Comparison of ENCODE assay signal across 19 cellular contexts in genomic region chr17:70423562-70423961, GRCh38.
DNase-seq lines count a peak whose midpoint lies in the region; ATAC-seq, FAIRE-seq and TF ChIP-seq lines count a peak whose summit lies in the region.
"Had no signal": no experiment of that assay in that cellular context is flagged by ENCODE, and none has a peak within 500 bp of the region (broad histone marks: within the 10 kb centered on the region; RNA-seq: fewer than 3 reads in every experiment).

No MANE protein-coding gene starts in this region.

- no peaks in the 10 kb centered on the region for H3K36me3 Mint-ChIP-seq in mesothelial cell of epicardium
- no peaks in the 10 kb centered on the region for H3K36me3 Mint-ChIP-seq in activated naive CD4-positive, alpha-beta T cell treated with anti-CD3 and anti-CD28 coated beads for 36 hours (ENCODE audit: low read depth)
- H3K36me3 Mint-ChIP-seq: CD14-positive monocyte; CD4-positive, alpha-beta memory T cell had no signal

- H3K9me3 Mint-ChIP-seq in mesothelial cell of epicardium, result no peaks in the 10 kb centered on the region
- H3K9me3 Mint-ChIP-seq in activated naive CD4-positive, alpha-beta T cell treated with anti-CD3 and anti-CD28 coated beads for 36 hours, result no peaks in the 10 kb centered on the region
- H3K9me3 Mint-ChIP-seq: CD14-positive monocyte, H9 had no signal

- POLR2A ChIA-PET in A549 (lab: Yijun Ruan, JAX) (no interaction called here), SK-N-SH (lab: Yijun Ruan, JAX) (no interaction called here), OCI-LY7 (lab: Charles Lee) (no interaction called here)

- no peak overlapping the region for H3K9ac ChIP-seq in BLaER1 treated with 17β-estradiol and CSF1 and Interleukin-3, amounts not matched to agents 10 nM and 100 nM
- no peak overlapping the region for H3K9ac ChIP-seq in SK-N-SH

- H3K9me3 ChIP-seq in A549 (no peaks in the 10 kb centered on the region), SK-N-SH (no peaks in the 10 kb centered on the region), OCI-LY7 (ENCODE audit: low read length) (no peaks in the 10 kb centered on the region)
- H3K9me3 ChIP-seq in BLaER1 treated with 17β-estradiol and CSF1 and Interleukin-3, amounts not matched to agents 10 nM and 100 nM (replicated peaks in 1 of 11), result no peaks in the 10 kb centered on the region

- H4K20me1 ChIP-seq in BLaER1 treated with 17β-estradiol and CSF1 and Interleukin-3, amounts not matched to agents 10 nM and 100 nM, result no peaks in the 10 kb centered on the region
- H4K20me1 ChIP-seq in SK-N-SH (ENCODE audit: insufficient read depth), result no peaks in the 10 kb centered on the region
- H4K20me1 ChIP-seq in OCI-LY7 (ENCODE audit: insufficient read depth, low read length), result no peaks in the 10 kb centered on the region

- ATAC-seq in A549 (no peak), GM18520 (IDR thresholded peaks at IDR 0.05; ENCODE audit: unreplicated experiment) (no peak)

- H3K4me1 Mint-ChIP-seq in mesothelial cell of epicardium, result peaks cover 39% of the 10 kb centered on the region
- H3K4me1 Mint-ChIP-seq in activated naive CD4-positive, alpha-beta T cell treated with anti-CD3 and anti-CD28 coated beads for 36 hours (ENCODE audit: low read depth), result no peaks in the 10 kb centered on the region

- FAIRE-seq in A549 (lab: Jason Lieb, UNC), result peak; percentile 84
- FAIRE-seq: A204.1, GM12892, GM18507 had no signal

- H3K4me3 Mint-ChIP-seq in mesothelial cell of epicardium, result no peak overlapping the region
- no peak overlapping the region for H3K4me3 Mint-ChIP-seq in activated naive CD4-positive, alpha-beta T cell treated with anti-CD3 and anti-CD28 coated beads for 36 hours
- H3K4me3 Mint-ChIP-seq: CD14-positive monocyte; CD4-positive, alpha-beta memory T cell; H9 had no signal

- CTCF ChIA-PET in A549 (lab: Yijun Ruan, JAX) (no interaction called here), SK-N-SH (lab: Yijun Ruan, JAX) (no interaction called here), OCI-LY7 (lab: Charles Lee; ENCODE audit: unreplicated experiment) (no interaction called here)
- CTCF ChIA-PET in activated naive CD4-positive, alpha-beta T cell treated with anti-CD3 and anti-CD28 coated beads for 36 hours (lab: Charles Lee), result no interaction called here

- TF ChIP-seq RAD21 in A549 (conservative IDR thresholded peaks at IDR 0.05 in 1 of 2, IDR thresholded peaks at IDR 0.05 in 1 of 2) (no peak), SK-N-SH (IDR thresholded peaks at IDR 0.05; ENCODE audit: low read length) (peak; percentile 13; the same call in 1 of the 2 replicates)

- no peak for TF ChIP-seq EP300 in A549 (IDR thresholded peaks at IDR 0.05)
- peak in 1 of 2 experiments; percentile 70; a peak in 2 of 4 replicates for TF ChIP-seq EP300 in SK-N-SH (IDR thresholded peaks at IDR 0.05; ENCODE audit: borderline replicate concordance in 1 of 2, low read depth in 1 of 2, low read length in 1 of 2)

- peak overlapping the region; percentile 27 for H3K27ac Mint-ChIP-seq in mesothelial cell of epicardium
- H3K27ac Mint-ChIP-seq in activated naive CD4-positive, alpha-beta T cell treated with anti-CD3 and anti-CD28 coated beads for 36 hours, result no peak overlapping the region
- H3K27ac Mint-ChIP-seq: CD4-positive, alpha-beta memory T cell; H9 had no signal

- no peak overlapping the region for H2AFZ ChIP-seq in SK-N-SH (ENCODE audit: low read depth)
- no peak overlapping the region for H2AFZ ChIP-seq in OCI-LY7 (ENCODE audit: low read length)

- H3K4me3 ChIP-seq in A549, result no peak overlapping the region
- no peak overlapping the region for H3K4me3 ChIP-seq in BLaER1 treated with 17β-estradiol and CSF1 and Interleukin-3, amounts not matched to agents 10 nM and 100 nM
- no peak overlapping the region for H3K4me3 ChIP-seq in SK-N-SH (ENCODE audit: low read depth in 2 of 2, low read length in 1 of 2)
- H3K4me3 ChIP-seq in OCI-LY7 (ENCODE audit: low read depth, low read length, poor library complexity, severe bottlenecking), result no peak overlapping the region

- DNase-seq in A549 (ENCODE audit: low read depth in 1 of 2, low spot score in 1 of 2) (no peak), SK-N-SH (peak; percentile 16), mesothelial cell of epicardium (ENCODE audit: low spot score in 2 of 2, unreplicated experiment in 2 of 2) (no peak), OCI-LY7 (ENCODE audit: low spot score) (no peak)
- no peak for DNase-seq in activated naive CD4-positive, alpha-beta T cell treated with anti-CD3 and anti-CD28 coated beads for 36 hours
- DNase-seq: AML-193; CD4-positive, alpha-beta memory T cell; DMS153; DMS79; GDM1; GOT3; H9 had no signal

- no peaks in the 10 kb centered on the region for H3K36me3 ChIP-seq in BLaER1 treated with 17β-estradiol and CSF1 and Interleukin-3, amounts not matched to agents 10 nM and 100 nM
- H3K36me3 ChIP-seq in SK-N-SH (replicated peaks in 1 of 2; ENCODE audit: control insufficient read depth in 1 of 2, insufficient read depth in 2 of 2, low read length in 1 of 2), result no peaks in the 10 kb centered on the region
- H3K36me3 ChIP-seq in OCI-LY7 (ENCODE audit: insufficient read depth, low read length), result no peaks in the 10 kb centered on the region

- no peaks in the 10 kb centered on the region for H3F3A ChIP-seq in SK-N-SH (replicated peaks; ENCODE audit: insufficient read depth)

- no peak for TF ChIP-seq CTCF in A549 (IDR thresholded peaks at IDR 0.05)
- TF ChIP-seq CTCF in SK-N-SH (IDR thresholded peaks at IDR 0.05), result no peak
- no peak for TF ChIP-seq CTCF in mesothelial cell of epicardium (IDR thresholded peaks at IDR 0.05; ENCODE audit: unreplicated experiment)
- no peak for TF ChIP-seq CTCF in OCI-LY7 (conservative IDR thresholded peaks at IDR 0.05; ENCODE audit: low read length)

- H3K79me2 ChIP-seq in SK-N-SH (ENCODE audit: insufficient read depth) (no peaks in the 10 kb centered on the region), OCI-LY7 (ENCODE audit: insufficient read depth, low read depth, low read length) (no peaks in the 10 kb centered on the region)

- no peaks in the 10 kb centered on the region for H3K4me1 ChIP-seq in A549
- H3K4me1 ChIP-seq in BLaER1 treated with 17β-estradiol and CSF1 and Interleukin-3, amounts not matched to agents 10 nM and 100 nM, result peaks cover 0 to 16% (median 12%) of the 10 kb centered on the region in 10 experiments; a peak in 14 of 20 replicates
- H3K4me1 ChIP-seq in SK-N-SH (ENCODE audit: control insufficient read depth in 1 of 2, insufficient read depth in 2 of 2, low read depth in 1 of 2, low read length in 1 of 2), result peaks cover 0 to 20% of the 10 kb centered on the region in 2 experiments; a peak in 2 of 4 replicates
- H3K4me1 ChIP-seq in OCI-LY7 (ENCODE audit: insufficient read depth, low read length, poor library complexity, severe bottlenecking), result no peaks in the 10 kb centered on the region

- no TSS peak for BruUV-seq in OCI-LY7 (replicated peaks; lab: Mats Ljungman, UMichigan)

- intact Hi-C loops in OCI-LY7 (cut with micrococcal nuclease; ENCODE audit: unreplicated experiment), result no loop called here
- intact Hi-C loops in activated naive CD4-positive, alpha-beta T cell treated with anti-CD3 and anti-CD28 coated beads for 36 hours (cut with micrococcal nuclease), result no loop called here

- no peak for TF ChIP-seq POLR2A in A549 (IDR thresholded peaks at IDR 0.05; ENCODE audit: low read length)

- H3K27me3 Mint-ChIP-seq in mesothelial cell of epicardium (ENCODE audit: low read depth), result no peaks in the 10 kb centered on the region
- H3K27me3 Mint-ChIP-seq in activated naive CD4-positive, alpha-beta T cell treated with anti-CD3 and anti-CD28 coated beads for 36 hours (ENCODE audit: low read depth), result peaks cover 3% of the 10 kb centered on the region

- WGBS in A549 (ENCODE audit: missing lambda C conversion rate), result 74% methylated on average over 2 of the region's 2 CpGs
- 56% methylated on average over 2 of the region's 2 CpGs for WGBS in SK-N-SH (ENCODE audit: low lambda C conversion rate)

- no peak overlapping the region for H3K4me2 ChIP-seq in A549
- H3K4me2 ChIP-seq in BLaER1 treated with 17β-estradiol and CSF1 and Interleukin-3, amounts not matched to agents 10 nM and 100 nM, result peak overlapping the region in 7 of 11 experiments; percentile 4 to 78 (median 30); a peak in 13 of 22 replicates
- H3K4me2 ChIP-seq in SK-N-SH, result no peak overlapping the region
- no peak overlapping the region for H3K4me2 ChIP-seq in OCI-LY7 (ENCODE audit: low read length)

- peaks cover 0 to 13% (median 0%) of the 10 kb centered on the region in 11 experiments; a peak in 4 of 22 replicates for H3K27me3 ChIP-seq in BLaER1 treated with 17β-estradiol and CSF1 and Interleukin-3, amounts not matched to agents 10 nM and 100 nM
- H3K27me3 ChIP-seq in SK-N-SH (ENCODE audit: insufficient read depth), result no peaks in the 10 kb centered on the region

- H3K27ac ChIP-seq in A549, result no peak overlapping the region
- H3K27ac ChIP-seq in BLaER1 treated with 17β-estradiol and CSF1 and Interleukin-3, amounts not matched to agents 10 nM and 100 nM, result no peak overlapping the region
- H3K27ac ChIP-seq in SK-N-SH (ENCODE audit: low read depth in 2 of 2, low read length in 1 of 2), result peak overlapping the region in 1 of 2 experiments; percentile 48; a peak in 2 of 4 replicates
- H3K27ac ChIP-seq in OCI-LY7 (ENCODE audit: low read depth, low read length, poor library complexity, severe bottlenecking), result no peak overlapping the region
- H3K27ac ChIP-seq: HL-60 had no signal

- H3K9me2 ChIP-seq in SK-N-SH (no peaks in the 10 kb centered on the region), OCI-LY7 (ENCODE audit: insufficient read depth, low read length) (no peaks in the 10 kb centered on the region)

TF ChIP-seq in A549, 52 proteins besides CTCF, POLR2A, EP300 and RAD21 (continues in another document):
- TF ChIP-seq E2F6 (IDR thresholded peaks at IDR 0.05; ENCODE audit: borderline replicate concordance, low read depth), result no peak
- TF ChIP-seq ZSCAN20 (CRISPR knock-in tag; IDR thresholded peaks at IDR 0.05), result no peak
- no peak for TF ChIP-seq KDM5A (IDR thresholded peaks at IDR 0.05)
- no peak for TF ChIP-seq HEYL (CRISPR knock-in tag; IDR thresholded peaks at IDR 0.05)

TF ChIP-seq in SK-N-SH, 30 proteins besides CTCF, POLR2A, EP300 and RAD21 (continues in another document):
- TF ChIP-seq MEF2A (IDR thresholded peaks at IDR 0.05; ENCODE audit: borderline replicate concordance, low read depth), result no peak
- peak; percentile 68 for TF ChIP-seq TCF12 (IDR thresholded peaks at IDR 0.05)
- TF ChIP-seq IRF3 (IDR thresholded peaks at IDR 0.05; ENCODE audit: low read depth, low read length), result no peak
- TF ChIP-seq RCOR1 (IDR thresholded peaks at IDR 0.05; ENCODE audit: low read length), result peak; percentile 64; the same call in 1 of the 2 replicates

Comparison
In these comparisons a context has a peak if more than half of its experiments do, and no peak if none do; other contexts are left out.
1. H3K4me2 ChIP-seq: peak in BLaER1 treated with 17β-estradiol and CSF1 and Interleukin-3, amounts not matched to agents 10 nM and 100 nM (7 of 11); none in A549 (single experiment), SK-N-SH (single experiment) and OCI-LY7 (single experiment).
2. Of the 12 proteins assayed by ChIP-seq in both A549 and SK-N-SH: peak only in A549: none; only in SK-N-SH: CHD2, RAD21 and RCOR1; in both: none; in neither: 8; mixed calls (peak in some experiments, not most) for 1.